8 cellular contexts compared by ENCODE assay signal in genomic region chr3:197297476-197298340, GRCh38. TPM values are rescaled to one million over a fixed set of nuclear protein-coding genes. Genes with fewer than 3 reads are reported as not detected.
DNase-seq lines count a peak whose midpoint lies in the region; ATAC-seq and TF ChIP-seq lines count a peak whose summit lies in the region.

No MANE protein-coding gene starts in this region.

- H3K27me3 ChIP-seq in PC-9 (ENCODE audit: insufficient read depth, low read depth) (no peaks in the 10 kb centered on the region), fibroblast of lung (ENCODE audit: control insufficient read depth, insufficient read depth, low read length) (no peaks in the 10 kb centered on the region)

- H3K4me2 ChIP-seq in PC-9 (peak overlapping the region; percentile 92), fibroblast of lung (ENCODE audit: extremely low read depth, insufficient read depth, low read length) (peak overlapping the region; percentile 76)

- H3K9me3 Mint-ChIP-seq in naive thymus-derived CD8-positive, alpha-beta T cell = no peaks in the 10 kb centered on the region
- no peaks in the 10 kb centered on the region for H3K9me3 Mint-ChIP-seq in stimulated activated naive B cell treated with anti-CD40 and anti-IgM and Interleukin-4, amounts not matched to agents 10 μg/mL and 1 μg/mL and 100 μg/mL, for 72 hours

- peaks cover 0 to 24% (median 0%) of the 10 kb centered on the region in 3 donors for H3K36me3 Mint-ChIP-seq in naive thymus-derived CD8-positive, alpha-beta T cell
- H3K36me3 Mint-ChIP-seq in stimulated activated naive B cell treated with anti-CD40 and anti-IgM and Interleukin-4, amounts not matched to agents 10 μg/mL and 1 μg/mL and 100 μg/mL, for 72 hours = peaks cover 0 to 4% of the 10 kb centered on the region in 2 donors

- CTCF ChIA-PET in PC-9 (lab: Charles Lee) = interaction anchor here (0.6 to 1.3 kb wide), 6 partner anchors 76 to 332 kb away, joined by 3 to 14 read pairs (median 3); no protein-coding TSS in a partner anchor

- H3K9me3 ChIP-seq in PC-9 (ENCODE audit: insufficient read depth, low read depth) (no peaks in the 10 kb centered on the region), fibroblast of lung (ENCODE audit: control insufficient read depth, insufficient read depth, low read depth, low read length) (no peaks in the 10 kb centered on the region)

- H4K20me1 ChIP-seq in PC-9 (ENCODE audit: insufficient read depth) = peaks cover 14% of the 10 kb centered on the region
- H4K20me1 ChIP-seq in fibroblast of lung (ENCODE audit: control insufficient read depth, extremely low read depth, insufficient read depth, low read length) = no peaks in the 10 kb centered on the region

- DNase-seq in DMS53 treated with DMSO at 0.1 percent for 48 hours (lab: John Stamatoyannopoulos, UW; ENCODE audit: unreplicated experiment) = peak; percentile 64
- DNase-seq in KG1 (lab: John Stamatoyannopoulos, UW) = peak; percentile 87
- DNase-seq in PC-9 = peak; percentile 79 to 96
- peak; percentile 77 to 84 for DNase-seq in activated T-helper 1 cell treated with anti-CD3 and anti-CD28 coated beads, Interleukin-2, amount 50 U/mL, for 16 hours (ENCODE audit: low read depth in 1 of 2, low spot score in 1 of 2)
- peak; percentile 80 to 86 for DNase-seq in fibroblast of lung (ENCODE audit: low read depth in 2 of 2)
- DNase-seq in naive thymus-derived CD8-positive, alpha-beta T cell = peak; percentile 77 to 92 (median 84)
- peak; percentile 83 for DNase-seq in stimulated activated naive B cell treated with anti-CD40 and anti-IgM and Interleukin-4, amounts not matched to agents 10 μg/mL and 1 μg/mL and 100 μg/mL, for 72 hours

- intact Hi-C loops in PC-9 (cut with micrococcal nuclease; ENCODE audit: unreplicated experiment) = loop anchor here (1.0 to 2.0 kb wide), 5 partner anchors 70 to 213 kb away; no protein-coding TSS in a partner anchor

- POLR2A ChIA-PET in PC-9 (lab: Charles Lee; ENCODE audit: unreplicated experiment) = interaction anchor here (0.6 to 1.1 kb wide), 7 partner anchors 12 to 202 kb away, joined by 3 to 20 read pairs (median 9); no protein-coding TSS in a partner anchor
- POLR2A ChIA-PET in naive thymus-derived CD8-positive, alpha-beta T cell (lab: Charles Lee) = interaction anchor here (0.5 to 1.3 kb wide), 5 partner anchors 15 to 355 kb away, joined by 3 to 10 read pairs (median 6); partner anchors contain the start of gene NCBP2

- peak overlapping the region; percentile 85 to 97 (median 94) for H3K27ac Mint-ChIP-seq in naive thymus-derived CD8-positive, alpha-beta T cell
- peak overlapping the region; percentile 94 for H3K27ac Mint-ChIP-seq in stimulated activated naive B cell treated with anti-CD40 and anti-IgM and Interleukin-4, amounts not matched to agents 10 μg/mL and 1 μg/mL and 100 μg/mL, for 72 hours

- peaks cover 41% of the 10 kb centered on the region for H3F3A ChIP-seq in PC-9 (ENCODE audit: insufficient read depth, low read depth)

- H3K4me1 ChIP-seq in PC-9 (replicated peaks; ENCODE audit: insufficient read depth) = peaks cover 57% of the 10 kb centered on the region
- H3K4me1 ChIP-seq in fibroblast of lung (ENCODE audit: control insufficient read depth, extremely low read depth, insufficient read depth, low read length) = peaks cover 5% of the 10 kb centered on the region

- H3K27me3 Mint-ChIP-seq in naive thymus-derived CD8-positive, alpha-beta T cell = peaks cover 0 to 7% (median 0%) of the 10 kb centered on the region in 5 donors
- peaks cover 14 to 22% of the 10 kb centered on the region in 2 donors for H3K27me3 Mint-ChIP-seq in stimulated activated naive B cell treated with anti-CD40 and anti-IgM and Interleukin-4, amounts not matched to agents 10 μg/mL and 1 μg/mL and 100 μg/mL, for 72 hours

- peak overlapping the region; percentile 73 for H3K9ac ChIP-seq in fibroblast of lung (ENCODE audit: insufficient read depth, low read length)

- H3K4me1 Mint-ChIP-seq in naive thymus-derived CD8-positive, alpha-beta T cell = peaks cover 8 to 47% (median 33%) of the 10 kb centered on the region in 4 donors
- peaks cover 16 to 22% of the 10 kb centered on the region in 2 donors for H3K4me1 Mint-ChIP-seq in stimulated activated naive B cell treated with anti-CD40 and anti-IgM and Interleukin-4, amounts not matched to agents 10 μg/mL and 1 μg/mL and 100 μg/mL, for 72 hours

- H3K79me2 ChIP-seq in PC-9 (ENCODE audit: low read depth) (peaks cover 63% of the 10 kb centered on the region), fibroblast of lung (ENCODE audit: control insufficient read depth, insufficient read depth, low read length) (peaks cover 15% of the 10 kb centered on the region)

- no peak for TF ChIP-seq CTCF in PC-9 (conservative IDR thresholded peaks at IDR 0.05)
- no peak for TF ChIP-seq CTCF in fibroblast of lung (conservative IDR thresholded peaks at IDR 0.05 in 1 of 2, IDR thresholded peaks at IDR 0.05 in 1 of 2; ENCODE audit: low read depth in 1 of 2, low read length in 2 of 2)

- H3K27ac ChIP-seq in PC-9 (peak overlapping the region; percentile 81), fibroblast of lung (ENCODE audit: insufficient read depth, low read length) (peak overlapping the region; percentile 78)

- peak overlapping the region; percentile 84 to 97 (median 94) for H3K4me3 Mint-ChIP-seq in naive thymus-derived CD8-positive, alpha-beta T cell
- H3K4me3 Mint-ChIP-seq in stimulated activated naive B cell treated with anti-CD40 and anti-IgM and Interleukin-4, amounts not matched to agents 10 μg/mL and 1 μg/mL and 100 μg/mL, for 72 hours = peak overlapping the region; percentile 92 to 93

- BruUV-seq in PC-9 (replicated peaks; lab: Mats Ljungman, UMichigan) = no TSS peak

- peak overlapping the region; percentile 62 for H3K4me3 ChIP-seq in PC-9
- H3K4me3 ChIP-seq in fibroblast of lung (replicated peaks in 1 of 4; ENCODE audit: control extremely low read depth in 1 of 4, insufficient read depth in 1 of 4, low read depth in 3 of 4, low read length in 4 of 4) = peak overlapping the region; percentile 53 to 96 (median 76)

- H3K9me2 ChIP-seq in PC-9 (ENCODE audit: insufficient read depth) = no peaks in the 10 kb centered on the region

- H2AFZ ChIP-seq in PC-9 = peak overlapping the region; percentile 79
- peak overlapping the region; percentile 69 for H2AFZ ChIP-seq in fibroblast of lung (ENCODE audit: low read length)

- ATAC-seq in GM21786 (IDR thresholded peaks at IDR 0.05; ENCODE audit: unreplicated experiment) = peak; percentile 67
- ATAC-seq in naive thymus-derived CD8-positive, alpha-beta T cell = peak; percentile 82 to 86
- ATAC-seq in stimulated activated naive B cell treated with anti-CD40 and anti-IgM and Interleukin-4, amounts not matched to agents 10 μg/mL and 1 μg/mL and 100 μg/mL, for 72 hours (replicated peaks) = peak; percentile 85 to 87

- H3K36me3 ChIP-seq in PC-9 (ENCODE audit: low read depth) = peaks cover 37% of the 10 kb centered on the region
- no peaks in the 10 kb centered on the region for H3K36me3 ChIP-seq in fibroblast of lung (ENCODE audit: control insufficient read depth, insufficient read depth, low read length)

RNA-seq across cellular contexts. Expression of gene DLG1, which starts 0.7 kb away (rescaled TPM):
- total RNA-seq in PC-9 (2021) = 193 and 201 TPM in 2 replicates
- total RNA-seq in fibroblast of lung = 51.4 and 53.0 TPM in 2 replicates
- 29.5 and 47.7 TPM in 2 replicates for polyA plus RNA-seq in fibroblast of lung
- polyA plus RNA-seq in fibroblast of lung (2012) = 23.1 and 36.3 TPM in 2 replicates
- 12.0 and 19.9 TPM in 2 replicates for polyA minus RNA-seq in fibroblast of lung (ENCODE audit: low replicate concordance)
- 10 to 100 TPM; 86.5 to 87.1 TPM for total RNA-seq in naive thymus-derived CD8-positive, alpha-beta T cell
- 10 to 100 TPM; 23.5 to 28.5 (median 25.8) TPM for polyA plus RNA-seq in naive thymus-derived CD8-positive, alpha-beta T cell

Comparison
In these comparisons a context has a peak if more than half of its experiments do, and no peak if none do; other contexts are left out.
1. Peak in every context shown above with its lines: DNase-seq, ATAC-seq, H3K4me3 ChIP-seq and H3K27ac ChIP-seq.